15 cellular contexts compared by ENCODE assay signal in the genomic region with DNA sequence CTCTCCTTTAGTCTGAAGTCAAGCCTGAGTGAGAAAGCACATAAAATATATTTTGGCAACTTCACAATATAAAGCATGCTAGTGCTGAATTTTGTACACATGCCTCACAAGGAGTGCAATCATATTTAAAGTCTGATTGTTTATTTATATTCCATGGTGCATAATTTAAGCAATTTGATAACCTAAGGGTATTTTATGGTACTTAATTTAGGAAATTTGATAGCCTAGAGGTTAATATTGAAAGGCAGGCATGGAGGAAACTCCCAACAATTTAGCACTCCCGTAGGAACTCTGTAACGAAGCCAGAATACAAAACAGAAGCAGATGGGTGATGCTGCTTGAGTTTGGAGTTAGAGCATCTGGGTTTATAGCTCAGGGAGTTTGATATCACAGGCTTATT.
"Had no signal": no experiment of that assay in that cellular context is flagged by ENCODE, and none has a peak within 500 bp of the region (broad histone marks: within the 10 kb centered on the region; RNA-seq: fewer than 3 reads in every experiment).

No MANE protein-coding gene starts in this region.

- DNase-seq: activated CD4-positive, alpha-beta T cell treated with anti-CD3 and anti-CD28 coated beads for 4 hours; activated CD8-positive, alpha-beta memory T cell treated with anti-CD3 and anti-CD28 coated beads, Interleukin-2, amount 50 U/mL, for 4 hours; activated CD8-positive, alpha-beta T cell treated with anti-CD3 and anti-CD28 coated beads, Interleukin-2, amount 10 ng/mL, durations not matched to agents 7 days and 5 days; activated effector memory CD4-positive, alpha-beta T cell treated with anti-CD3 and anti-CD28 coated beads, Interleukin-2, amount 50 U/mL, for 16 hours; activated T-cell treated with anti-CD3 and anti-CD28 coated beads, Interleukin-2, amount 50 U/mL, for 48 hours; amygdala; body of pancreas; caudate nucleus; islet precursor cell; mesenchymal stem cell; natural killer cell; posterior cingulate gyrus; retina; stimulated activated CD4-positive, alpha-beta T cell treated with anti-CD3 and anti-CD28 coated beads, Interleukin-12 subunit alpha, Interleukin-12 subunit beta, amount 100 ng/mL, for 4 hours; stimulated activated CD4-positive, alpha-beta T cell treated with anti-CD3 and anti-CD28 coated beads, Interleukin-2, amount 100 ng/mL, for 24 hours had no signal
